ENCODE assay signal across 13 cellular contexts in the genomic region with DNA sequence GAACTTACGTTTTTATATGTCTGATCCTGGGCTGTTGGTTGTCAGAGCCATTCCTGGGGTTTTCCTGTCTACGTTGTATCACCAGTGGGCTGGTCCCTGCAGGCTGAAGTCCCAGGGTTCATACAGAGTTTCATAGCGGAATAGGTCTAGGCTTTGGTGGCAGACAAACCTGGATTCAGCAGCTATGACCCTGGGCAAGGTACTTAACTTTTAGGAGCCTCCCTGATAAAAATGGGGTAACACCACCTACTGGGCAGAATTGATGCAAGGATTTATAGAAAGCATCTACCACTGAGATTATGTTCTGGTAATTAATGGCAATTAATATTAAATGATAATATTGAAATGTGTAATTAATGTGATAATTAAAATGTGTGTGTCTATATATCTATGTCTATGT.
DNase-seq lines count a peak whose midpoint lies in the region; ATAC-seq, FAIRE-seq and TF ChIP-seq lines count a peak whose summit lies in the region.
"Had no signal": no experiment of that assay in that cellular context is flagged by ENCODE, and none has a peak within 500 bp of the region (broad histone marks: within the 10 kb centered on the region; RNA-seq: fewer than 3 reads in every experiment).

No MANE protein-coding gene starts in this region.

- H3K27ac Mint-ChIP-seq in Calu3 (ENCODE audit: unreplicated experiment) (no peak overlapping the region), T-helper 17 cell (no peak overlapping the region)
- no peak overlapping the region for H3K27ac Mint-ChIP-seq in activated CD8-positive, alpha-beta memory T cell treated with anti-CD3 and anti-CD28 coated beads, Interleukin-2, amount 10 ng/mL, durations not matched to agents 7 days and 5 days
- H3K27ac Mint-ChIP-seq: progenitor cell of endocrine pancreas, T-cell had no signal

- H2AFZ ChIP-seq in HepG2 (ENCODE audit: low read length): no peak overlapping the region

- H4K20me1 ChIP-seq in HepG2 (ENCODE audit: insufficient read depth, low read length): no peaks in the 10 kb centered on the region

- H3K36me3 Mint-ChIP-seq in Calu3 (ENCODE audit: insufficient read depth, unreplicated experiment) (peaks cover 31% of the 10 kb centered on the region), T-helper 17 cell (ENCODE audit: low read depth) (peaks cover 13% of the 10 kb centered on the region)
- peaks cover 35% of the 10 kb centered on the region for H3K36me3 Mint-ChIP-seq in activated CD8-positive, alpha-beta memory T cell treated with anti-CD3 and anti-CD28 coated beads, Interleukin-2, amount 10 ng/mL, durations not matched to agents 7 days and 5 days

- BruUV-seq in HepG2 (replicated peaks; lab: Mats Ljungman, UMichigan) (no TSS peak), Calu3 (replicated peaks; lab: Mats Ljungman, UMichigan) (no TSS peak)

- no peaks in the 10 kb centered on the region for H3K27me3 Mint-ChIP-seq in Calu3 (ENCODE audit: unreplicated experiment)
- H3K27me3 Mint-ChIP-seq in T-helper 17 cell: no peaks in the 10 kb centered on the region
- H3K27me3 Mint-ChIP-seq in activated CD8-positive, alpha-beta memory T cell treated with anti-CD3 and anti-CD28 coated beads, Interleukin-2, amount 10 ng/mL, durations not matched to agents 7 days and 5 days: no peaks in the 10 kb centered on the region
- H3K27me3 Mint-ChIP-seq: progenitor cell of endocrine pancreas, T-cell had no signal

- H3K27ac ChIP-seq in liver (ENCODE audit: low read depth in 1 of 2, low read length in 2 of 2) (no peak overlapping the region), HepG2 (ENCODE audit: extremely low read length, insufficient read depth, low read length) (no peak overlapping the region)

- H3K4me3 Mint-ChIP-seq in Calu3 (ENCODE audit: low read depth, unreplicated experiment) (no peak overlapping the region), T-helper 17 cell (no peak overlapping the region)
- H3K4me3 Mint-ChIP-seq in activated CD8-positive, alpha-beta memory T cell treated with anti-CD3 and anti-CD28 coated beads, Interleukin-2, amount 10 ng/mL, durations not matched to agents 7 days and 5 days: no peak overlapping the region
- H3K4me3 Mint-ChIP-seq: T-cell had no signal

- H3K36me3 ChIP-seq in liver (ENCODE audit: control insufficient read depth in 4 of 4, insufficient read depth in 3 of 4, low read depth in 1 of 4, low read length in 3 of 4) (peaks cover 0 to 13% (median 5%) of the 10 kb centered on the region in 4 donors), HepG2 (replicated peaks in 1 of 2; ENCODE audit: control insufficient read depth in 1 of 2, insufficient read depth in 2 of 2, low read length in 2 of 2) (no peaks in the 10 kb centered on the region; a peak in 2 of 5 replicates)

- in situ Hi-C loops in HepG2 (cut with HindIII; ENCODE audit: extremely low pct_ligation_motif_present, low pct_unique_long_range_greater_than_20kb): no loop called here

- no peaks in the 10 kb centered on the region for H3K27me3 ChIP-seq in liver (ENCODE audit: control insufficient read depth in 4 of 4, insufficient read depth in 4 of 4, low read length in 3 of 4)
- H3K27me3 ChIP-seq in HepG2 (ENCODE audit: control insufficient read depth in 1 of 2, insufficient read depth in 2 of 2, low read length in 2 of 2): no peaks in the 10 kb centered on the region

- ATAC-seq in HepG2 (no peak), sciatic nerve (no peak), T-helper 17 cell (no peak)
- ATAC-seq in activated CD8-positive, alpha-beta memory T cell treated with anti-CD3 and anti-CD28 coated beads, Interleukin-2, amount 10 ng/mL, durations not matched to agents 7 days and 5 days: no peak
- ATAC-seq: T-cell had no signal

- no peak for DNase-seq in HepG2 (ENCODE audit: low spot score)
- peak; percentile 5 for DNase-seq in RPMI8226
- peak; percentile 17 for DNase-seq in fibroblast of the aortic adventitia (ENCODE audit: low read depth)
- no peak for DNase-seq in Calu3
- DNase-seq in sciatic nerve (ENCODE audit: low spot score): no peak
- DNase-seq in T-helper 17 cell: no peak
- DNase-seq in activated CD8-positive, alpha-beta memory T cell treated with anti-CD3 and anti-CD28 coated beads, Interleukin-2, amount 10 ng/mL, durations not matched to agents 7 days and 5 days: no peak
- DNase-seq: amygdala, NCI-H1048, NCI-H526 treated with DMSO at 0.1 percent for 48 hours had no signal

- peak; percentile 60 to 65 for TF ChIP-seq RAD21 in liver (IDR thresholded peaks at IDR 0.05)
- TF ChIP-seq RAD21 in HepG2 (CRISPR knock-in tag; IDR thresholded peaks at IDR 0.05): no peak

- H3K4me2 ChIP-seq in HepG2 (ENCODE audit: low read depth, low read length): no peak overlapping the region

- TF ChIP-seq EP300 in HepG2 (IDR thresholded peaks at IDR 0.05; ENCODE audit: low read depth in 2 of 2, low read length in 2 of 2) (no peak), HepG2 (CRISPR knock-in tag; IDR thresholded peaks at IDR 0.05; ENCODE audit: borderline replicate concordance) (no peak)

- no peaks in the 10 kb centered on the region for H3K4me1 Mint-ChIP-seq in Calu3 (ENCODE audit: low read depth, unreplicated experiment)
- H3K4me1 Mint-ChIP-seq in T-helper 17 cell: peaks cover 5% of the 10 kb centered on the region
- peaks cover 16% of the 10 kb centered on the region for H3K4me1 Mint-ChIP-seq in activated CD8-positive, alpha-beta memory T cell treated with anti-CD3 and anti-CD28 coated beads, Interleukin-2, amount 10 ng/mL, durations not matched to agents 7 days and 5 days

- TF ChIP-seq CTCF in liver (IDR thresholded peaks at IDR 0.05; ENCODE audit: low read depth, low read length, missing input control): peak; percentile 20
- no peak for TF ChIP-seq CTCF in HepG2 (CRISPR knock-in tag; IDR thresholded peaks at IDR 0.05)
- peak; percentile 37 for TF ChIP-seq CTCF in fibroblast of the aortic adventitia (IDR thresholded peaks at IDR 0.05; ENCODE audit: insufficient read depth, low read length)
- no peak for TF ChIP-seq CTCF in Calu3 (IDR thresholded peaks at IDR 0.05; ENCODE audit: unreplicated experiment)

- no peaks in the 10 kb centered on the region for H3K9me3 ChIP-seq in liver (ENCODE audit: control insufficient read depth in 4 of 4, low read length in 3 of 4)
- H3K9me3 ChIP-seq in HepG2 (ENCODE audit: low read length): no peaks in the 10 kb centered on the region
- no peaks in the 10 kb centered on the region for H3K9me3 ChIP-seq in T-helper 17 cell (ENCODE audit: control insufficient read depth, low read length, poor library complexity, severe bottlenecking)

- no peak overlapping the region for H3K4me3 ChIP-seq in liver (ENCODE audit: low read depth in 1 of 3, low read length in 3 of 3)
- no peak overlapping the region for H3K4me3 ChIP-seq in HepG2 (replicated peaks in 1 of 3; ENCODE audit: insufficient read depth in 1 of 3, low read depth in 2 of 3, low read length in 3 of 3)
- H3K4me3 ChIP-seq in fibroblast of the aortic adventitia (ENCODE audit: low read depth, low read length): no peak overlapping the region

- H3K9ac ChIP-seq in liver (ENCODE audit: low read depth in 1 of 2, low read length in 2 of 2) (no peak overlapping the region), HepG2 (ENCODE audit: insufficient read depth, low read depth, low read length) (no peak overlapping the region)

- POLR2A ChIA-PET in HepG2 (lab: Yijun Ruan, JAX): no interaction called here

- CTCF ChIA-PET in HepG2 (lab: Yijun Ruan, JAX; ENCODE audit: low intra/inter-chr PET ratio, low total read pairs): no interaction called here
- CTCF ChIA-PET in Calu3 (lab: Charles Lee): no interaction called here
- CTCF ChIA-PET in activated CD8-positive, alpha-beta memory T cell treated with anti-CD3 and anti-CD28 coated beads, Interleukin-2, amount 10 ng/mL, durations not matched to agents 7 days and 5 days (lab: Charles Lee): interaction anchor here (0.9 to 1.4 kb wide), 5 partner anchors 130 to 310 kb away, joined by 3 to 5 read pairs (median 3); a partner anchor contains a TSS

- FAIRE-seq in HepG2 (lab: Jason Lieb, UNC): no peak

- H3K9me3 Mint-ChIP-seq in Calu3 (ENCODE audit: low read depth, unreplicated experiment): no peaks in the 10 kb centered on the region
- H3K9me3 Mint-ChIP-seq in activated CD8-positive, alpha-beta memory T cell treated with anti-CD3 and anti-CD28 coated beads, Interleukin-2, amount 10 ng/mL, durations not matched to agents 7 days and 5 days (ENCODE audit: low read depth): no peaks in the 10 kb centered on the region
- H3K9me3 Mint-ChIP-seq: T-cell had no signal

- WGBS in liver: 79% methylated on average over 3 of the region's 3 CpGs
- 98% methylated on average over 3 of the region's 3 CpGs for whole genome bisulfite sequencing in HepG2 (ENCODE audit: low lambda C conversion rate)

- no peaks in the 10 kb centered on the region for H3K79me2 ChIP-seq in HepG2 (ENCODE audit: insufficient read depth, low read length)

- H3K4me1 ChIP-seq in liver (ENCODE audit: control insufficient read depth in 4 of 4, insufficient read depth in 4 of 4, low read length in 3 of 4) (no peaks in the 10 kb centered on the region), HepG2 (ENCODE audit: insufficient read depth, low read length) (no peaks in the 10 kb centered on the region)

- no peak for TF ChIP-seq POLR2A in HepG2 (IDR thresholded peaks at IDR 0.05; ENCODE audit: insufficient read depth in 1 of 2, low read depth in 2 of 2, low read length in 2 of 2)

- intact Hi-C loops in HepG2 (cut with micrococcal nuclease; ENCODE audit: unreplicated experiment) (loop anchor here (10.0 kb wide), 1 partner anchor 139 kb away; a partner anchor contains a TSS), Calu3 (cut with micrococcal nuclease; ENCODE audit: unreplicated experiment) (no loop called here), sciatic nerve (cut with DNase I) (no loop called here)

TF ChIP-seq in liver, 16 proteins besides CTCF, POLR2A, EP300 and RAD21:
- TF ChIP-seq GABPA (IDR thresholded peaks at IDR 0.05 in 1 of 2, conservative IDR thresholded peaks at IDR 0.05 in 1 of 2): no peak
- TF ChIP-seq SP1 (IDR thresholded peaks at IDR 0.05): no peak
TF ChIP-seq in liver: peak in this region for 0.

TF ChIP-seq in HepG2, 621 proteins besides CTCF, POLR2A, EP300 and RAD21 (continues in another document):
- TF ChIP-seq, protein P1, sequence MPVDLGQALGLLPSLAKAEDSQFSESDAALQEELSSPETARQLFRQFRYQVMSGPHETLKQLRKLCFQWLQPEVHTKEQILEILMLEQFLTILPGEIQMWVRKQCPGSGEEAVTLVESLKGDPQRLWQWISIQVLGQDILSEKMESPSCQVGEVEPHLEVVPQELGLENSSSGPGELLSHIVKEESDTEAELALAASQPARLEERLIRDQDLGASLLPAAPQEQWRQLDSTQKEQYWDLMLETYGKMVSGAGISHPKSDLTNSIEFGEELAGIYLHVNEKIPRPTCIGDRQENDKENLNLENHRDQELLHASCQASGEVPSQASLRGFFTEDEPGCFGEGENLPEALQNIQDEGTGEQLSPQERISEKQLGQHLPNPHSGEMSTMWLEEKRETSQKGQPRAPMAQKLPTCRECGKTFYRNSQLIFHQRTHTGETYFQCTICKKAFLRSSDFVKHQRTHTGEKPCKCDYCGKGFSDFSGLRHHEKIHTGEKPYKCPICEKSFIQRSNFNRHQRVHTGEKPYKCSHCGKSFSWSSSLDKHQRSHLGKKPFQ (CRISPR knock-in tag; IDR thresholded peaks at IDR 0.05; ENCODE audit: insufficient replicate concordance): no peak
- TF ChIP-seq ZNF431 (CRISPR knock-in tag; IDR thresholded peaks at IDR 0.05; ENCODE audit: borderline replicate concordance, low read depth): no peak
- no peak for TF ChIP-seq ZSCAN21 (CRISPR knock-in tag; IDR thresholded peaks at IDR 0.05; ENCODE audit: borderline replicate concordance)
- no peak for TF ChIP-seq SRSF1 (optimal IDR thresholded peaks at IDR 0.05; ENCODE audit: low read depth, low read length)

Comparison
In these comparisons a context has a peak if more than half of its experiments do, and no peak if none do; other contexts are left out.
1. CTCF ChIP-seq: peak in liver (single experiment) and fibroblast of the aortic adventitia (single experiment); none in HepG2 (single experiment) and Calu3 (single experiment).
2. DNase-seq: peak in RPMI8226 (single experiment) and fibroblast of the aortic adventitia (single experiment); none in HepG2 (single experiment), Calu3 (single experiment), sciatic nerve (single experiment), T-helper 17 cell (0 of 3) and activated CD8-positive, alpha-beta memory T cell treated with anti-CD3 and anti-CD28 coated beads, Interleukin-2, amount 10 ng/mL, durations not matched to agents 7 days and 5 days (single experiment).